ENCODE assay signal across 8 cellular contexts in genomic region chr11:6438979-6439571, GRCh38. TPM values are rescaled to one million over a fixed set of nuclear protein-coding genes. Genes with fewer than 3 reads are reported as not detected.
DNase-seq lines count a peak whose midpoint lies in the region; ATAC-seq, FAIRE-seq and TF ChIP-seq lines count a peak whose summit lies in the region.

No MANE protein-coding gene starts in this region.

- intact Hi-C loops in CD14-positive monocyte (cut with micrococcal nuclease), result no loop called here
- intact Hi-C loops in pancreas (cut with DNase I), result loop anchor here in 1 of 3 donors (5.0 kb wide), 2 partner anchors 57 to 63 kb away; no protein-coding TSS in a partner anchor

- TF ChIP-seq CTCF in CD14-positive monocyte (IDR thresholded peaks at IDR 0.05), result peak; percentile 61
- TF ChIP-seq CTCF in pancreas (IDR thresholded peaks at IDR 0.05), result peak; percentile 20 to 58 (median 54)

- no peaks in the 10 kb centered on the region for H3K27me3 ChIP-seq in pancreas

- H3K9me3 ChIP-seq in pancreas, result no peaks in the 10 kb centered on the region

- ATAC-seq in activated T-cell treated with anti-CD3 and anti-CD28 coated beads, Interleukin-2, amount 50 U/mL, for 4 hours, result peak in 1 of 2 donors; percentile 29
- peak; percentile 65 to 91 (median 84) for ATAC-seq in pancreas
- ATAC-seq in GM18498 (IDR thresholded peaks at IDR 0.05; ENCODE audit: unreplicated experiment), result no peak

- no peak for DNase-seq in CD14-positive monocyte (ENCODE audit: low spot score)
- DNase-seq in H54 (ENCODE audit: insufficient read length, low spot score), result peak; percentile 56
- DNase-seq in NCI-H526 treated with DMSO at 0.1 percent for 48 hours (lab: John Stamatoyannopoulos, UW), result peak; percentile 24
- peak; percentile 24 for DNase-seq in activated T-cell treated with anti-CD3 and anti-CD28 coated beads, Interleukin-2, amount 50 U/mL, for 4 hours
- DNase-seq in foreskin melanocyte, result peak; percentile 55
- DNase-seq in pancreas, result peak in 4 of 6 donors; percentile 39 to 68 (median 48)
- DNase-seq in NCI-H2171 (lab: John Stamatoyannopoulos, UW), result no peak

- no peaks in the 10 kb centered on the region for H3K4me1 Mint-ChIP-seq in CD14-positive monocyte
- H3K4me1 Mint-ChIP-seq in activated T-cell treated with anti-CD3 and anti-CD28 coated beads, Interleukin-2, amount 50 U/mL, for 4 hours (ENCODE audit: low read depth), result no peaks in the 10 kb centered on the region

- no peak overlapping the region for H3K27ac Mint-ChIP-seq in CD14-positive monocyte

- FAIRE-seq in H54 (lab: Jason Lieb, UNC), result peak; percentile 50
- FAIRE-seq in pancreas (lab: Jason Lieb, UNC), result no peak

- H3K4me3 Mint-ChIP-seq in CD14-positive monocyte, result no peak overlapping the region
- H3K4me3 Mint-ChIP-seq in activated T-cell treated with anti-CD3 and anti-CD28 coated beads, Interleukin-2, amount 50 U/mL, for 4 hours, result no peak overlapping the region

- no peaks in the 10 kb centered on the region for H3K36me3 ChIP-seq in pancreas

- peaks cover 0 to 2% (median 0%) of the 10 kb centered on the region in 3 donors for H3K27me3 Mint-ChIP-seq in CD14-positive monocyte (ENCODE audit: low read depth in 3 of 3)
- H3K27me3 Mint-ChIP-seq in activated T-cell treated with anti-CD3 and anti-CD28 coated beads, Interleukin-2, amount 50 U/mL, for 4 hours (ENCODE audit: low read depth), result no peaks in the 10 kb centered on the region

- 0% methylated on average over 1 of the region's 1 CpG for WGBS in pancreas, 2 donors

- H3K4me3 ChIP-seq in pancreas, result no peak overlapping the region

- TF ChIP-seq POLR2A in H54 (IDR thresholded peaks at IDR 0.05; ENCODE audit: low read depth, low read length), result no peak

- H3K9me3 Mint-ChIP-seq in CD14-positive monocyte, result no peaks in the 10 kb centered on the region
- no peaks in the 10 kb centered on the region for H3K9me3 Mint-ChIP-seq in activated T-cell treated with anti-CD3 and anti-CD28 coated beads, Interleukin-2, amount 50 U/mL, for 4 hours

- no peaks in the 10 kb centered on the region for H3K4me1 ChIP-seq in pancreas

- H3K36me3 Mint-ChIP-seq in CD14-positive monocyte, result no peaks in the 10 kb centered on the region
- no peaks in the 10 kb centered on the region for H3K36me3 Mint-ChIP-seq in activated T-cell treated with anti-CD3 and anti-CD28 coated beads, Interleukin-2, amount 50 U/mL, for 4 hours (ENCODE audit: insufficient read depth)

- no peak overlapping the region for H3K27ac ChIP-seq in pancreas

RNA-seq across cellular contexts. Expression of gene HPX, which starts 1.7 kb away (rescaled TPM):
- polyA plus RNA-seq in CD14-positive monocyte (not detected), pancreas (1 to 10 TPM; 4.2 to 5.2 TPM)
- 1 to 10 TPM in 1 of 3 donors, under 1 TPM in 2; 0.71 to 2.0 (median 0.96) TPM for total RNA-seq in activated T-cell treated with anti-CD3 and anti-CD28 coated beads, Interleukin-2, amount 50 U/mL, for 4 hours
- total RNA-seq in pancreas, result 1 to 10 TPM in 5 of 6 donors, under 1 TPM in 1; 0.91 to 4.1 (median 1.8) TPM

RNA-seq across cellular contexts. Expression of gene APBB1, which starts 20.2 kb away (rescaled TPM):
- polyA plus RNA-seq in CD14-positive monocyte, result 1 to 10 TPM in 1 of 2 donors, under 1 TPM in 1; 0.85 to 2.5 TPM
- total RNA-seq in activated T-cell treated with anti-CD3 and anti-CD28 coated beads, Interleukin-2, amount 50 U/mL, for 4 hours, result 10 to 100 TPM; 25.7 to 34.5 (median 27.9) TPM
- total RNA-seq in pancreas, result 10 to 100 TPM; 11.4 to 23.0 (median 13.9) TPM
- polyA plus RNA-seq in pancreas, result 10 to 100 TPM; 22.7 to 69.3 TPM

RNA-seq across cellular contexts. Expression of gene TRIM3, which starts 34.7 kb away (rescaled TPM):
- polyA plus RNA-seq in CD14-positive monocyte, result 1 to 10 TPM; 1.7 to 3.3 TPM
- 1 to 10 TPM; 3.2 to 4.3 (median 3.6) TPM for total RNA-seq in activated T-cell treated with anti-CD3 and anti-CD28 coated beads, Interleukin-2, amount 50 U/mL, for 4 hours
- 10 to 100 TPM in 1 of 6 donors, 1 to 10 TPM in 5; 5.2 to 13.7 (median 6.8) TPM for total RNA-seq in pancreas
- polyA plus RNA-seq in pancreas, result 10 to 100 TPM; 16.5 to 30.8 TPM

RNA-seq across cellular contexts. Expression of gene ARFIP2, which starts 42.1 kb away (rescaled TPM):
- 10 to 100 TPM; 21.6 to 27.2 TPM for polyA plus RNA-seq in CD14-positive monocyte
- 10 to 100 TPM; 55.4 to 59.6 (median 56.5) TPM for total RNA-seq in activated T-cell treated with anti-CD3 and anti-CD28 coated beads, Interleukin-2, amount 50 U/mL, for 4 hours
- total RNA-seq in pancreas, result 10 to 100 TPM; 30.5 to 44.9 (median 35.0) TPM
- 10 to 100 TPM; 53.7 to 92.0 TPM for polyA plus RNA-seq in pancreas

RNA-seq across cellular contexts. Expression of gene TIMM10B, which starts 42.2 kb away (rescaled TPM):
- polyA plus RNA-seq in CD14-positive monocyte, result 10 to 100 TPM; 20.0 to 22.1 TPM
- 10 to 100 TPM; 45.4 to 48.5 (median 48.1) TPM for total RNA-seq in activated T-cell treated with anti-CD3 and anti-CD28 coated beads, Interleukin-2, amount 50 U/mL, for 4 hours
- 10 to 100 TPM; 11.8 to 20.9 (median 16.1) TPM for total RNA-seq in pancreas
- polyA plus RNA-seq in pancreas, result 10 to 100 TPM in 1 of 2 donors, 1 to 10 TPM in 1; 8.2 to 19.4 TPM

Comparison
In these comparisons a context has a peak if more than half of its experiments do, and no peak if none do; other contexts are left out.
1. DNase-seq: peak in H54 (single experiment), NCI-H526 treated with DMSO at 0.1 percent for 48 hours (single experiment), activated T-cell treated with anti-CD3 and anti-CD28 coated beads, Interleukin-2, amount 50 U/mL, for 4 hours (single experiment), foreskin melanocyte (single experiment) and pancreas (4 of 6); none in CD14-positive monocyte (single experiment) and NCI-H2171 (single experiment).